ENCODE assay signal across 10 cellular contexts in the genomic region with DNA sequence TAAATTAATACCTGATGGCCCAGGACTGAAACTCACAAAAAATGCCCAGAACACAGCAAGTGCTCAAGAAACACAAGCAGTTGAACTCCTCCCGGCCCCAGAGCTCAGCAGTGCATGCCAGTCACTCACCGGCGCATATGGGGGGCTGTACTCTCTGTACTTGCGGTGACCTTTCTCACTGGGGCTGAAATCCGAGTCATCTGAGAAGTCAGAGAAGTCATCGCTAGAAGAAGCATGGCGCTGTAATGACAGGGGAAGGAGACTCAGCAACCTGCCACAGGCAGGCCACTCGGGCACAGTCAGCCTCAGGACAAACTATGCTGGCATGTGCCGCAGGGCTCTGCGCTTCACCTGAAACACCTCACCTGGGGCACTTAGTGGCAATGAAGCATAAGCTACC. TPM values are rescaled to one million over a fixed set of nuclear protein-coding genes. Genes with fewer than 3 reads are reported as not detected.
DNase-seq lines count a peak whose midpoint lies in the region; ATAC-seq and TF ChIP-seq lines count a peak whose summit lies in the region.
"Had no signal": no experiment of that assay in that cellular context is flagged by ENCODE, and none has a peak within 500 bp of the region (broad histone marks: within the 10 kb centered on the region; RNA-seq: fewer than 3 reads in every experiment).

No MANE protein-coding gene starts in this region.

- WGBS in esophagus, 2 donors, result 76 to 84% methylated on average over 10 of the region's 10 CpGs

- H3K36me3 ChIP-seq in esophagus (ENCODE audit: control insufficient read depth in 2 of 2, insufficient read depth in 2 of 2, low read length in 1 of 2), result peaks cover 7 to 19% of the 10 kb centered on the region in 2 donors
- peaks cover 19% of the 10 kb centered on the region for H3K36me3 ChIP-seq in thoracic aorta

- H3K27ac ChIP-seq in esophagus (ENCODE audit: low read depth in 2 of 2, low read length in 1 of 2), result peak overlapping the region; percentile 92 to 100
- peak overlapping the region; percentile 21 to 59 for H3K27ac ChIP-seq in thoracic aorta

- DNase-seq in activated T-cell treated with anti-CD3 and anti-CD28 coated beads for 48 hours (ENCODE audit: low read depth) (peak; percentile 46), MV-4-11 (lab: John Stamatoyannopoulos, UW) (peak; percentile 68), thoracic aorta (ENCODE audit: low spot score) (no peak), cortex of kidney (lab: John Stamatoyannopoulos, UW) (no peak), NCI-H69 (lab: John Stamatoyannopoulos, UW) (no peak), globus pallidus (ENCODE audit: low spot score) (no peak)
- DNase-seq in activated T-cell treated with anti-CD3 and anti-CD28 coated beads, Interleukin-2, amount 50 U/mL, for 1 hour, result no peak
- DNase-seq: dorsolateral prefrontal cortex, trophoblast cell had no signal

- no peak for ATAC-seq in thoracic aorta (ENCODE audit: insufficient number of reproducible peaks, low FRiP score, low read depth)

- no peak overlapping the region for H3K4me3 ChIP-seq in esophagus (ENCODE audit: low read depth in 1 of 2, low read length in 2 of 2)
- no peak overlapping the region for H3K4me3 ChIP-seq in thoracic aorta
- H3K4me3 ChIP-seq: dorsolateral prefrontal cortex had no signal

- H3K9me3 ChIP-seq in esophagus (ENCODE audit: control insufficient read depth in 2 of 2, insufficient read depth in 1 of 2, low read depth in 1 of 2, low read length in 1 of 2) (no peaks in the 10 kb centered on the region), thoracic aorta (no peaks in the 10 kb centered on the region)

- TF ChIP-seq CTCF in thoracic aorta (IDR thresholded peaks at IDR 0.05), result no peak

- H3K4me1 ChIP-seq in esophagus (ENCODE audit: control insufficient read depth in 2 of 2, insufficient read depth in 2 of 2, low read length in 1 of 2), result peaks cover 14 to 25% of the 10 kb centered on the region in 2 donors
- H3K4me1 ChIP-seq in thoracic aorta (ENCODE audit: control insufficient read depth in 1 of 2, low read depth in 2 of 2), result peaks cover 14 to 54% of the 10 kb centered on the region in 2 donors

- H3K27me3 ChIP-seq in esophagus (ENCODE audit: control insufficient read depth in 1 of 2, insufficient read depth in 2 of 2, low read length in 2 of 2) (no peaks in the 10 kb centered on the region), thoracic aorta (replicated peaks; ENCODE audit: insufficient read depth) (no peaks in the 10 kb centered on the region)
- H3K27me3 ChIP-seq: dorsolateral prefrontal cortex had no signal

RNA-seq across cellular contexts. Expression of gene ZC3H4, which starts 19.7 kb away (rescaled TPM):
- polyA plus RNA-seq in esophagus, result 10 to 100 TPM in 1 of 2 donors, 1 to 10 TPM in 1; 8.4 to 13.5 TPM
- 10 to 100 TPM; 21.9 to 26.0 TPM for total RNA-seq in thoracic aorta

RNA-seq across cellular contexts. Expression of gene SAE1, which starts 36.8 kb away (rescaled TPM):
- 10 to 100 TPM; 17.1 to 53.4 TPM for polyA plus RNA-seq in esophagus
- total RNA-seq in thoracic aorta, result 10 to 100 TPM; 39.3 to 50.8 TPM

RNA-seq across cellular contexts. Expression of gene TMEM160, which starts 45.4 kb away (rescaled TPM):
- polyA plus RNA-seq in esophagus, result 10 to 100 TPM in 1 of 2 donors, 1 to 10 TPM in 1; 6.1 to 58.0 TPM
- total RNA-seq in thoracic aorta, result 10 to 100 TPM in 1 of 2 donors, 1 to 10 TPM in 1; 2.4 to 55.0 TPM

Comparison
In these comparisons a context has a peak if more than half of its experiments do, and no peak if none do; other contexts are left out.
1. DNase-seq: peak in activated T-cell treated with anti-CD3 and anti-CD28 coated beads for 48 hours (single experiment) and MV-4-11 (single experiment); none in activated T-cell treated with anti-CD3 and anti-CD28 coated beads, Interleukin-2, amount 50 U/mL, for 1 hour (single experiment), thoracic aorta (single experiment), cortex of kidney (single experiment), NCI-H69 (single experiment) and globus pallidus (single experiment).